20 cellular contexts compared by ENCODE assay signal in the genomic region with DNA sequence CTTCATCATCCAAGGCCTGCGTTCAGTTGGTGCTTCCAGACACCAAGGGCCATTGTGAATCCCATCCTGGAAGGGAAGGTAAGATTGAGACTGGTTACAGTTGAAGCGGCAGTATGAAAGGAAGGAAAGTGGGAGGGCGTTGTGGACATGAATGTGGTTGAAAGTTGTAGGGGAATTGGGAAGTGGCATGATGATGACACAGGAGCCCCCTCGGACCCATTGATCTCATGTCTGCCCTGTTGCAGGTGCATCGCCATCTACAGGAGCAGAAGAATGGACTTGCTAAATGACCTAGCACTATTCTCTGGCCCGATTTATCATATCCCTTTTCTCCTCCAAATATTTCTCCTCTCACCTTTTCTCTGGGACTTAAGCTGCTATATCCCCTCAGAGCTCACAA. TPM values are rescaled to one million over a fixed set of nuclear protein-coding genes. Genes with fewer than 3 reads are reported as not detected.
"Had no signal": no experiment of that assay in that cellular context is flagged by ENCODE, and none has a peak within 500 bp of the region (broad histone marks: within the 10 kb centered on the region; RNA-seq: fewer than 3 reads in every experiment).

No MANE protein-coding gene starts in this region.

- H3K9me3 Mint-ChIP-seq: activated naive CD8-positive, alpha-beta T cell treated with anti-CD3 and anti-CD28 coated beads, Interleukin-2, amount 10 ng/mL, durations not matched to agents 7 days and 5 days; activated T-helper 1 cell treated with anti-CD3 and anti-CD28 coated beads, Interleukin-12 subunit alpha, Interleukin-12 subunit beta, Interleukin-2, Interleukin-4 antibody, amounts not matched to agents 30 ng/mL and 10 ng/mL and 1 ng/mL, durations not matched to agents 14 hours and 24 hours and 36 hours; neural progenitor cell; T-helper 1 cell treated with Interleukin-12 subunit alpha and Interleukin-12 subunit beta and Interleukin-4 antibody, amounts not matched to agents 30 μg/mL and 1 μg/mL, for 36 hours had no signal

- ATAC-seq: heart right ventricle had no signal

- H3K36me3 Mint-ChIP-seq: activated naive CD8-positive, alpha-beta T cell treated with anti-CD3 and anti-CD28 coated beads, Interleukin-2, amount 10 ng/mL, durations not matched to agents 7 days and 5 days; neural progenitor cell had no signal

- DNase-seq: activated CD4-positive, alpha-beta T cell treated with anti-CD3 and anti-CD28 coated beads, Interleukin-2, amount 50 U/mL, for 4 hours; activated CD4-positive, CD25-positive, alpha-beta regulatory T cell treated with anti-CD3 and anti-CD28 coated beads, Interleukin-2, amount 50 U/mL, for 72 hours; activated naive CD8-positive, alpha-beta T cell treated with anti-CD3 and anti-CD28 coated beads, Interleukin-2, amount 10 ng/mL, durations not matched to agents 7 days and 5 days; activated T-cell treated with anti-CD3 and anti-CD28 coated beads for 4 hours; amygdala; heart right ventricle; kidney glomerular epithelial cell; left ventricle myocardium inferior; mammary epithelial cell; stimulated activated CD4-positive, alpha-beta T cell treated with anti-CD3 and anti-CD28 coated beads, Interleukin-2, amount 100 ng/mL, for 24 hours; stomach; trophoblast cell had no signal

- H3K4me3 Mint-ChIP-seq: activated T-helper 1 cell treated with anti-CD3 and anti-CD28 coated beads, Interleukin-12 subunit alpha, Interleukin-12 subunit beta, Interleukin-2, Interleukin-4 antibody, amounts not matched to agents 30 ng/mL and 10 ng/mL and 1 ng/mL, durations not matched to agents 14 hours and 24 hours and 36 hours; neural progenitor cell; T-helper 1 cell treated with Interleukin-12 subunit alpha and Interleukin-12 subunit beta and Interleukin-4 antibody, amounts not matched to agents 30 μg/mL and 1 μg/mL, for 36 hours had no signal

- H3K4me1 Mint-ChIP-seq: neural progenitor cell had no signal

- H3K27ac Mint-ChIP-seq: neural progenitor cell, progenitor cell of endocrine pancreas had no signal

RNA-seq across cellular contexts. Expression of a gene that starts 5.5 kb away (rescaled TPM):
- total RNA-seq: cardiac muscle cell, mammary epithelial cell, myocyte, osteoblast, progenitor cell of endocrine pancreas had no signal

RNA-seq across cellular contexts. Expression of a gene that starts 23.8 kb away (rescaled TPM):
- total RNA-seq: myocyte, temporal lobe had no signal

RNA-seq across cellular contexts. Expression of a gene that starts 53.1 kb away (rescaled TPM):
- total RNA-seq: myocyte had no signal
